ENCODE assay signal across 16 cellular contexts in genomic region chr6:88472731-88473130, GRCh38.
"Had no signal": no experiment of that assay in that cellular context is flagged by ENCODE, and none has a peak within 500 bp of the region (broad histone marks: within the 10 kb centered on the region; RNA-seq: fewer than 3 reads in every experiment).

No MANE protein-coding gene starts in this region.

- H3K27ac Mint-ChIP-seq: activated CD4-positive, alpha-beta memory T cell treated with anti-CD3 and anti-CD28 coated beads, Interleukin-2, amount 10 ng/mL, durations not matched to agents 7 days and 5 days; activated CD8-positive, alpha-beta memory T cell treated with anti-CD3 and anti-CD28 coated beads, Interleukin-2, amount 10 ng/mL, durations not matched to agents 7 days and 5 days; activated naive CD8-positive, alpha-beta T cell; effector memory CD8-positive, alpha-beta T cell; naive thymus-derived CD8-positive, alpha-beta T cell; progenitor cell of endocrine pancreas; T-helper 2 cell treated with Interferon-gamma antibody and Interleukin-4, amounts not matched to agents 5 μg/mL and 100 μg/mL, for 36 hours had no signal

- H2AFZ ChIP-seq: hepatocyte had no signal

- DNase-seq: activated CD4-positive, alpha-beta memory T cell treated with anti-CD3 and anti-CD28 coated beads, Interleukin-2, amount 10 ng/mL, durations not matched to agents 7 days and 5 days; activated CD4-positive, alpha-beta T cell treated with anti-CD3 and anti-CD28 coated beads for 48 hours; activated CD8-positive, alpha-beta memory T cell treated with anti-CD3 and anti-CD28 coated beads, Interleukin-2, amount 10 ng/mL, durations not matched to agents 7 days and 5 days; effector memory CD8-positive, alpha-beta T cell; naive thymus-derived CD8-positive, alpha-beta T cell; stimulated activated CD4-positive, alpha-beta T cell treated with anti-CD3 and anti-CD28 coated beads, Interleukin-12 subunit alpha, Interleukin-12 subunit beta, amount 100 ng/mL, for 4 hours; stimulated activated CD4-positive, alpha-beta T cell treated with anti-CD3 and anti-CD28 coated beads, Interleukin-1b, Interleukin-23, amount 100 ng/mL, for 48 hours; stimulated activated CD8-positive, alpha-beta memory T cell treated with anti-CD3 and anti-CD28 coated beads, Interleukin-4, amount 100 ng/mL, for 48 hours; stimulated activated naive CD4-positive, alpha-beta T cell; tibial artery had no signal

- H3K36me3 ChIP-seq: cardiac muscle cell, right atrium auricular region, tibial artery had no signal

- H3K36me3 Mint-ChIP-seq: activated CD8-positive, alpha-beta memory T cell treated with anti-CD3 and anti-CD28 coated beads, Interleukin-2, amount 10 ng/mL, durations not matched to agents 7 days and 5 days; activated naive CD8-positive, alpha-beta T cell; naive thymus-derived CD8-positive, alpha-beta T cell had no signal

- H3K4me3 Mint-ChIP-seq: activated CD4-positive, alpha-beta memory T cell treated with anti-CD3 and anti-CD28 coated beads, Interleukin-2, amount 10 ng/mL, durations not matched to agents 7 days and 5 days; activated CD8-positive, alpha-beta memory T cell treated with anti-CD3 and anti-CD28 coated beads, Interleukin-2, amount 10 ng/mL, durations not matched to agents 7 days and 5 days; activated naive CD8-positive, alpha-beta T cell; effector memory CD8-positive, alpha-beta T cell; naive thymus-derived CD8-positive, alpha-beta T cell; T-helper 2 cell treated with Interferon-gamma antibody and Interleukin-4, amounts not matched to agents 5 μg/mL and 100 μg/mL, for 36 hours had no signal

- H3K4me1 Mint-ChIP-seq: activated CD4-positive, alpha-beta memory T cell treated with anti-CD3 and anti-CD28 coated beads, Interleukin-2, amount 10 ng/mL, durations not matched to agents 7 days and 5 days; activated CD8-positive, alpha-beta memory T cell treated with anti-CD3 and anti-CD28 coated beads, Interleukin-2, amount 10 ng/mL, durations not matched to agents 7 days and 5 days; naive thymus-derived CD8-positive, alpha-beta T cell had no signal

- H3K4me1 ChIP-seq: right atrium auricular region, tibial artery had no signal

- ATAC-seq: activated CD8-positive, alpha-beta memory T cell treated with anti-CD3 and anti-CD28 coated beads, Interleukin-2, amount 10 ng/mL, durations not matched to agents 7 days and 5 days; effector memory CD8-positive, alpha-beta T cell; naive thymus-derived CD8-positive, alpha-beta T cell had no signal

- H3K27me3 Mint-ChIP-seq: activated CD8-positive, alpha-beta memory T cell treated with anti-CD3 and anti-CD28 coated beads, Interleukin-2, amount 10 ng/mL, durations not matched to agents 7 days and 5 days; progenitor cell of endocrine pancreas had no signal

- H3K4me3 ChIP-seq: cardiac muscle cell, hepatocyte, right atrium auricular region, tibial artery had no signal

- H3K4me2 ChIP-seq: hepatocyte had no signal

- H3K9me3 ChIP-seq: right atrium auricular region, tibial artery had no signal

- H3K9me3 Mint-ChIP-seq: activated CD4-positive, alpha-beta memory T cell treated with anti-CD3 and anti-CD28 coated beads, Interleukin-2, amount 10 ng/mL, durations not matched to agents 7 days and 5 days; effector memory CD8-positive, alpha-beta T cell; T-helper 2 cell treated with Interferon-gamma antibody and Interleukin-4, amounts not matched to agents 5 μg/mL and 100 μg/mL, for 36 hours had no signal

- H3K27me3 ChIP-seq: cardiac muscle cell, hepatocyte, right atrium auricular region, tibial artery had no signal

- H3K27ac ChIP-seq: cardiac muscle cell, hepatocyte, right atrium auricular region, tibial artery had no signal
